9 cellular contexts compared by ENCODE assay signal in genomic region chr6:125014157-125014957, GRCh38. TPM values are rescaled to one million over a fixed set of nuclear protein-coding genes. Genes with fewer than 3 reads are reported as not detected.
DNase-seq lines count a peak whose midpoint lies in the region; ATAC-seq and TF ChIP-seq lines count a peak whose summit lies in the region.
"Had no signal": no experiment of that assay in that cellular context is flagged by ENCODE, and none has a peak within 500 bp of the region (broad histone marks: within the 10 kb centered on the region; RNA-seq: fewer than 3 reads in every experiment).

No MANE protein-coding gene starts in this region.

- H3K27ac ChIP-seq in DND-41 (ENCODE audit: low read length) (peak overlapping the region; percentile 9; the same call in 1 of the 2 replicates), brain microvascular endothelial cell (peak overlapping the region; percentile 68), mesodermal cell (ENCODE audit: low read depth, low read length, severe bottlenecking) (peak overlapping the region; percentile 8)
- H3K27ac ChIP-seq: coronary artery had no signal

- peak overlapping the region; percentile 23; the same call in 1 of the 2 replicates for H3K4me2 ChIP-seq in DND-41 (ENCODE audit: insufficient read depth, low read length)

- TF ChIP-seq CTCF in DND-41 (IDR thresholded peaks at IDR 0.05; ENCODE audit: borderline replicate concordance, extremely low read depth, low read length, poor library complexity, severe bottlenecking): no peak
- no peak for TF ChIP-seq CTCF in brain microvascular endothelial cell (IDR thresholded peaks at IDR 0.05; ENCODE audit: low read depth, low read length, missing control alignments)

- in situ Hi-C loops in brain microvascular endothelial cell (cut with HindIII; ENCODE audit: low pct_ligation_motif_present, low sequenced_read_pairs): no loop called here

- DNase-seq in DND-41: no peak
- peak; percentile 2 for DNase-seq in Jurkat, Clone E6-1 (ENCODE audit: low read depth, low spot score)
- DNase-seq in brain microvascular endothelial cell: peak; percentile 65
- DNase-seq in SHP77 (lab: John Stamatoyannopoulos, UW): no peak
- no peak for DNase-seq in cerebellar nuclear complex (lab: John Stamatoyannopoulos, UW)
- DNase-seq in COLO668 (lab: John Stamatoyannopoulos, UW; ENCODE audit: unreplicated experiment): no peak
- DNase-seq: NCI-H1694 had no signal

- H3K27me3 ChIP-seq in DND-41 (ENCODE audit: insufficient read depth, low read length, poor library complexity) (no peaks in the 10 kb centered on the region), brain microvascular endothelial cell (replicated peaks) (no peaks in the 10 kb centered on the region)

- H4K20me1 ChIP-seq in DND-41 (ENCODE audit: insufficient read depth, low read length): no peaks in the 10 kb centered on the region

- peak overlapping the region; percentile 48 for H2AFZ ChIP-seq in DND-41 (ENCODE audit: low read depth, low read length)

- H3K9ac ChIP-seq in DND-41 (ENCODE audit: low read depth, low read length): no peak overlapping the region

- H3K36me3 ChIP-seq in DND-41 (ENCODE audit: insufficient read depth, low read length) (no peaks in the 10 kb centered on the region), brain microvascular endothelial cell (replicated peaks) (no peaks in the 10 kb centered on the region), mesodermal cell (ENCODE audit: control insufficient read depth, insufficient read depth, low read length) (peaks cover 3% of the 10 kb centered on the region)

- peak; percentile 91 for ATAC-seq in DND-41 (ENCODE audit: insufficient read depth, low read depth)

- H3K4me1 ChIP-seq in DND-41 (ENCODE audit: insufficient read depth, low read length) (peaks cover 18% of the 10 kb centered on the region), mesodermal cell (ENCODE audit: control insufficient read depth, insufficient read depth, low read length, poor library complexity, severe bottlenecking) (peaks cover 6% of the 10 kb centered on the region)

- H3K4me3 ChIP-seq in DND-41 (ENCODE audit: low read depth in 1 of 2, low read length in 2 of 2) (no peak overlapping the region), brain microvascular endothelial cell (ENCODE audit: low read depth, low read length) (no peak overlapping the region), mesodermal cell (ENCODE audit: extremely low read depth, insufficient read depth, low read length, poor library complexity, severe bottlenecking) (no peak overlapping the region)
- H3K4me3 ChIP-seq in Jurkat, Clone E6-1 (ENCODE audit: low read length): no peak overlapping the region
- H3K4me3 ChIP-seq: coronary artery had no signal

- WGBS in mesodermal cell (ENCODE audit: insufficient coverage in 2 of 2), 2 experiments: no CpG with 5 or more reads among the region's 1 CpG

- no peaks in the 10 kb centered on the region for H3K9me3 ChIP-seq in DND-41 (ENCODE audit: insufficient read depth, low read length, severe bottlenecking)
- no peaks in the 10 kb centered on the region for H3K9me3 ChIP-seq in mesodermal cell (ENCODE audit: control insufficient read depth, low read length)

- H3K79me2 ChIP-seq in DND-41 (ENCODE audit: insufficient read depth, low read length): no peaks in the 10 kb centered on the region

RNA-seq across cellular contexts. Expression of gene RNF217, which starts 52.1 kb away (rescaled TPM):
- not detected for polyA plus RNA-seq in Jurkat, Clone E6-1 (2012; ENCODE audit: insufficient read depth, insufficient read length)
- 13.2 TPM for polyA plus RNA-seq in mesodermal cell (2013, experiment 1 of 2)
- 11.8 TPM for polyA plus RNA-seq in mesodermal cell (2013, experiment 2 of 2)

Comparison
In these comparisons a context has a peak if more than half of its experiments do, and no peak if none do; other contexts are left out.
1. DNase-seq: peak in Jurkat, Clone E6-1 (single experiment) and brain microvascular endothelial cell (single experiment); none in DND-41 (single experiment), SHP77 (0 of 2), cerebellar nuclear complex (0 of 2) and COLO668 (single experiment).
2. H3K27ac ChIP-seq: peak in every context shown above with its lines; median percentile 68 in brain microvascular endothelial cell; 9 in DND-41; 8 in mesodermal cell.